8 cellular contexts compared by ENCODE assay signal in the genomic region with DNA sequence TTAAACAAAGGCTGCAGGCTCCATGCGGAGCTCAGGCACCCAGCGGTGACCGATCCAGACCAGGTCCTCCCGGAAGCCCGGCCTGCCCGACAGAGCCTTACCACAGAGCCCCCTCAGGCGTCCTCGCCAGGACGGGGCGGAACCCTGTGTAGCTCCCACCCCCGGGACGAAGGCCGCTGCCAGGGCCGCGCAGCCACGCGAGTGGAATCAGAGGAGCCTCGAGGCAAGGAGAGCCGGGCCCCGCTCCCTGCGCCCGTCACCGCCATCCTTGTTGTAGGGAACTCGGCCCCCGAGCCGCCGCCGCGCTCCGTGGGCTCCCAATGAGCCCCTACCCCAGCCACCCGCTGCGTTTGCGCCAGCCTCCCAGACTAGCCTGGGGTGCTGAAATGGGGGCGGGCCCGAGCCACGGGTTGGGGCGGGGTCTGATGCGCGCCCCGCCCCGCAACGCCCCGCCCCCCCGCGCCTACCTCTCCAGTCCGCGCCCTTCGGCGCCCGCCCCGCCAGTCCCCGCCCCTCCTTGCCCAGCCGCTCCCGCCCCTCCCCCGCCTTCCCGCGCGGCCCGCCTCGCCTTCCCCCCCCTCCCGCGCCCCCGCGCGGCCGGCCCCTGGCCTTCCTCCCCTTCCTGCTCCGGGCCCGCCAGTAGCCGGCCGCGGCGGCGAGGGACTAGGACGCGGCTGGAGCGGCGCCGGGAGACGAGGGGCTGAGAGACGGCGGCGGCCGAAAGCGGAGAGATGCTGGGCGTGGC. TPM values are rescaled to one million over a fixed set of nuclear protein-coding genes. Genes with fewer than 3 reads are reported as not detected.
DNase-seq lines count a peak whose midpoint lies in the region; ATAC-seq and TF ChIP-seq lines count a peak whose summit lies in the region.

A gene with protein sequence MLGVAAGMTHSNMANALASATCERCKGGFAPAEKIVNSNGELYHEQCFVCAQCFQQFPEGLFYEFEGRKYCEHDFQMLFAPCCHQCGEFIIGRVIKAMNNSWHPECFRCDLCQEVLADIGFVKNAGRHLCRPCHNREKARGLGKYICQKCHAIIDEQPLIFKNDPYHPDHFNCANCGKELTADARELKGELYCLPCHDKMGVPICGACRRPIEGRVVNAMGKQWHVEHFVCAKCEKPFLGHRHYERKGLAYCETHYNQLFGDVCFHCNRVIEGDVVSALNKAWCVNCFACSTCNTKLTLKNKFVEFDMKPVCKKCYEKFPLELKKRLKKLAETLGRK (plus strand): TSS at position 639 of the 745 bp plus-strand sequence. CDS start 93 bp downstream, at position 732.

- H3K27ac ChIP-seq in cardiac muscle cell (peak within 1 kb of the TSS; percentile 95), transverse colon (peak within 1 kb of the TSS; percentile 94 to 99 (median 98))

- H3K4me3 ChIP-seq in GM12864 (ENCODE audit: low read depth, low read length) (peak within 1 kb of the TSS; percentile 88), cardiac muscle cell (peak within 1 kb of the TSS; percentile 81), transverse colon (peak within 1 kb of the TSS; percentile 72 to 93 (median 84))

- intact Hi-C loops in transverse colon (cut with DNase I; ENCODE audit: low total_unique reads), result loop anchor here (2.0 kb wide), 1 partner anchor 21 kb away; no protein-coding TSS in a partner anchor

- H3K27me3 ChIP-seq in cardiac muscle cell, result no peaks in the 10 kb centered on the region
- H3K27me3 ChIP-seq in transverse colon, result no peaks in the 10 kb centered on the region

- peak; percentile 7 for TF ChIP-seq CTCF in GM12864 (IDR thresholded peaks at IDR 0.05; ENCODE audit: low read depth, low read length, missing control alignments)
- TF ChIP-seq CTCF in cardiac muscle cell (IDR thresholded peaks at IDR 0.05; ENCODE audit: low read depth, low read length), result no peak
- TF ChIP-seq CTCF in transverse colon (IDR thresholded peaks at IDR 0.05), result no peak

- WGBS in transverse colon (ENCODE audit: low coverage in 1 of 2), 2 donors, result 0% methylated on average over 8 of the region's 85 CpGs; no CpG with 5 or more reads in 1 of the 2 donors

- no peaks in the 10 kb centered on the region for H3K36me3 Mint-ChIP-seq in activated naive CD8-positive, alpha-beta T cell treated with anti-CD3 and anti-CD28 coated beads, Interleukin-2, amount 50 U/mL, for 24 hours (ENCODE audit: low read depth)

- H3K9me3 Mint-ChIP-seq in activated naive CD8-positive, alpha-beta T cell treated with anti-CD3 and anti-CD28 coated beads, Interleukin-2, amount 50 U/mL, for 24 hours, result no peaks in the 10 kb centered on the region

- TF ChIP-seq POLR2A in transverse colon (IDR thresholded peaks at IDR 0.05), result peak; percentile 82

- peak; percentile 49 for DNase-seq in GM12864 (ENCODE audit: low read depth)
- DNase-seq in NCI-H1048 (lab: John Stamatoyannopoulos, UW), result peak; percentile 48
- peak; percentile 91 for DNase-seq in SW480 (ENCODE audit: low spot score)
- DNase-seq in activated naive CD8-positive, alpha-beta T cell treated with anti-CD3 and anti-CD28 coated beads, Interleukin-2, amount 50 U/mL, for 24 hours, result peak; percentile 88
- peak; percentile 93 to 94 for DNase-seq in cardiac muscle cell (ENCODE audit: low read depth in 1 of 2, low spot score in 1 of 2)
- peak; percentile 84 for DNase-seq in pons (ENCODE audit: low spot score)
- DNase-seq in transverse colon, result peak; percentile 93

- H3K9me3 ChIP-seq in cardiac muscle cell (ENCODE audit: low read depth), result no peaks in the 10 kb centered on the region
- H3K9me3 ChIP-seq in transverse colon, result no peaks in the 10 kb centered on the region

- H3K4me1 Mint-ChIP-seq in activated naive CD8-positive, alpha-beta T cell treated with anti-CD3 and anti-CD28 coated beads, Interleukin-2, amount 50 U/mL, for 24 hours, result peaks cover 39% of the 10 kb centered on the region

- in situ Hi-C loops in transverse colon (cut with MboI; ENCODE audit: low pct_ligation_motif_present in 1 of 4, low pct_unique_long_range_greater_than_20kb in 1 of 4, low sequenced_read_pairs in 3 of 4), result loop anchor here in 1 of 4 donors (10.0 kb wide), 1 partner anchor 51 kb away; no protein-coding TSS in a partner anchor

- no peak for TF ChIP-seq EP300 in transverse colon (IDR thresholded peaks at IDR 0.05; ENCODE audit: low read depth)

- peak within 1 kb of the TSS; percentile 93 for H3K4me3 Mint-ChIP-seq in activated naive CD8-positive, alpha-beta T cell treated with anti-CD3 and anti-CD28 coated beads, Interleukin-2, amount 50 U/mL, for 24 hours

- H3K27ac Mint-ChIP-seq in activated naive CD8-positive, alpha-beta T cell treated with anti-CD3 and anti-CD28 coated beads, Interleukin-2, amount 50 U/mL, for 24 hours, result peak within 1 kb of the TSS; percentile 91

- H3K27me3 Mint-ChIP-seq in activated naive CD8-positive, alpha-beta T cell treated with anti-CD3 and anti-CD28 coated beads, Interleukin-2, amount 50 U/mL, for 24 hours, result no peaks in the 10 kb centered on the region

- ATAC-seq in HG02571 (IDR thresholded peaks at IDR 0.05; ENCODE audit: unreplicated experiment), result peak; percentile 88
- peak; percentile 89 for ATAC-seq in activated naive CD8-positive, alpha-beta T cell treated with anti-CD3 and anti-CD28 coated beads, Interleukin-2, amount 50 U/mL, for 24 hours

- H3K36me3 ChIP-seq in cardiac muscle cell (no peaks in the 10 kb centered on the region), transverse colon (no peaks in the 10 kb centered on the region)

- peaks cover 25% of the 10 kb centered on the region for H3K4me1 ChIP-seq in cardiac muscle cell (ENCODE audit: low read depth)
- H3K4me1 ChIP-seq in transverse colon, result peaks cover 7 to 49% (median 22%) of the 10 kb centered on the region in 4 donors

RNA-seq across cellular contexts. Expression of the gene that starts here (rescaled TPM):
- total RNA-seq in cardiac muscle cell, result 34.0 and 56.8 TPM in 2 replicates
- 29.8 and 34.6 TPM in 2 replicates for polyA plus RNA-seq in cardiac muscle cell
- total RNA-seq in transverse colon, result 10 to 100 TPM in 3 of 4 donors, 1 to 10 TPM in 1; 4.5 to 41.0 (median 24.1) TPM

Comparison
In these comparisons a context has a peak if more than half of its experiments do, and no peak if none do; other contexts are left out.
1. Peak in every context shown above with its lines: DNase-seq, ATAC-seq, H3K4me3 ChIP-seq and H3K27ac ChIP-seq.